In genomic region chr14:68230941-68231717, GRCh38 we compare ENCODE assay signal across 12 cellular contexts.
DNase-seq lines count a peak whose midpoint lies in the region; ATAC-seq, FAIRE-seq and TF ChIP-seq lines count a peak whose summit lies in the region.
"Had no signal": no experiment of that assay in that cellular context is flagged by ENCODE, and none has a peak within 500 bp of the region (broad histone marks: within the 10 kb centered on the region; RNA-seq: fewer than 3 reads in every experiment).

No MANE protein-coding gene starts in this region.

- peak; percentile 70; the same call in 2 of the 3 replicates for ATAC-seq in GM23338
- no peak for ATAC-seq in GM21825 (IDR thresholded peaks at IDR 0.05; ENCODE audit: unreplicated experiment)

- TF ChIP-seq CTCF in GM23338 (conservative IDR thresholded peaks at IDR 0.05; ENCODE audit: low read depth in 2 of 2): no peak
- TF ChIP-seq CTCF in fibroblast of pulmonary artery (IDR thresholded peaks at IDR 0.05; ENCODE audit: low read length, missing control alignments): no peak
- no peak for TF ChIP-seq CTCF in progenitor cell of endocrine pancreas (IDR thresholded peaks at IDR 0.05; ENCODE audit: unreplicated experiment)

- H3K27me3 ChIP-seq in GM23338 (ENCODE audit: insufficient read depth): no peaks in the 10 kb centered on the region

- H3K36me3 Mint-ChIP-seq in GM23338 (ENCODE audit: low read depth): no peaks in the 10 kb centered on the region; the same call in 1 of the 3 replicates
- H3K36me3 Mint-ChIP-seq in progenitor cell of endocrine pancreas (ENCODE audit: insufficient read depth): peaks cover 2% of the 10 kb centered on the region
- H3K36me3 Mint-ChIP-seq: immature natural killer cell had no signal

- FAIRE-seq in TTC549 (lab: Jason Lieb, UNC): peak; percentile 99
- FAIRE-seq: D721Med had no signal

- no peaks in the 10 kb centered on the region for H3K79me2 ChIP-seq in GM23338 (replicated peaks; ENCODE audit: insufficient read depth)

- no peaks in the 10 kb centered on the region for H3K9me2 ChIP-seq in GM23338 (ENCODE audit: insufficient read depth)

- H3K4me1 ChIP-seq in GM23338 (ENCODE audit: insufficient read depth): peaks cover 29% of the 10 kb centered on the region

- H3K4me3 Mint-ChIP-seq in GM23338 (no peak overlapping the region), progenitor cell of endocrine pancreas (ENCODE audit: low read depth) (no peak overlapping the region)
- H3K4me3 Mint-ChIP-seq: immature natural killer cell had no signal

- no peak overlapping the region for H2AFZ ChIP-seq in GM23338

- H3K9me3 Mint-ChIP-seq in GM23338: no peaks in the 10 kb centered on the region
- peaks cover 8% of the 10 kb centered on the region for H3K9me3 Mint-ChIP-seq in progenitor cell of endocrine pancreas (ENCODE audit: low read depth)
- H3K9me3 Mint-ChIP-seq: immature natural killer cell had no signal

- H3K4me1 Mint-ChIP-seq in GM23338: peaks cover 10% of the 10 kb centered on the region; the same call in 2 of the 3 replicates
- H3K4me1 Mint-ChIP-seq in progenitor cell of endocrine pancreas (ENCODE audit: low read depth): peaks cover 16% of the 10 kb centered on the region
- H3K4me1 Mint-ChIP-seq: immature natural killer cell had no signal

- H3K4me3 ChIP-seq in GM23338: 0 out of 2 replicates have a peak overlapping the region, but pooled peaks have one; percentile 3
- H3K4me3 ChIP-seq in fibroblast of pulmonary artery (replicated peaks; ENCODE audit: low read depth, low read length): no peak overlapping the region

- peak overlapping the region; percentile 87 for H3K27ac ChIP-seq in GM23338 (ENCODE audit: low read depth)

- no peaks in the 10 kb centered on the region for H3K27me3 Mint-ChIP-seq in GM23338 (ENCODE audit: insufficient read depth, low read depth, poor library complexity)
- no peaks in the 10 kb centered on the region for H3K27me3 Mint-ChIP-seq in progenitor cell of endocrine pancreas

- H4K20me1 ChIP-seq in GM23338 (replicated peaks; ENCODE audit: insufficient read depth): no peaks in the 10 kb centered on the region

- no peaks in the 10 kb centered on the region for H3K36me3 ChIP-seq in GM23338 (ENCODE audit: insufficient read depth)

- H3K4me2 ChIP-seq in GM23338: peak overlapping the region; percentile 33

- H3K27ac Mint-ChIP-seq in GM23338 (0 out of 2 replicates have a peak overlapping the region, but pooled peaks have one; percentile 47), progenitor cell of endocrine pancreas (no peak overlapping the region)
- H3K27ac Mint-ChIP-seq: immature natural killer cell had no signal

- DNase-seq in GM23338 (ENCODE audit: low spot score) (peak; percentile 70), fibroblast of pulmonary artery (ENCODE audit: low read depth) (peak; percentile 75), renal cortical epithelial cell (ENCODE audit: low read depth) (peak; percentile 67), NCI-H1417 (lab: John Stamatoyannopoulos, UW) (no peak), progenitor cell of endocrine pancreas (ENCODE audit: low spot score, unreplicated experiment) (no peak)
- no peak for DNase-seq in stimulated activated CD4-positive, alpha-beta T cell treated with anti-CD3 and anti-CD28 coated beads, Interleukin-12 subunit alpha, Interleukin-12 subunit beta, amount 100 ng/mL, for 4 hours
- DNase-seq: activated T-cell treated with anti-CD3 and anti-CD28 coated beads, Interleukin-2, amount 50 U/mL, for 1 hour; immature natural killer cell; NCI-H774 had no signal

- H3F3A ChIP-seq in GM23338 (replicated peaks; ENCODE audit: low read depth): peaks cover 2% of the 10 kb centered on the region; the same call in 1 of the 2 replicates

TF ChIP-seq in GM23338, 12 proteins besides CTCF, POLR2A, EP300 and RAD21 (continues in another document):
- TF ChIP-seq POLR2AphosphoS5 (IDR thresholded peaks at IDR 0.05; ENCODE audit: low read depth): no peak
- no peak for TF ChIP-seq CREB1 (CRISPR knock-in tag; IDR thresholded peaks at IDR 0.05; ENCODE audit: low read depth)
- TF ChIP-seq STAT1 (IDR thresholded peaks at IDR 0.05; ENCODE audit: unreplicated experiment): no peak
- TF ChIP-seq, protein P1, sequence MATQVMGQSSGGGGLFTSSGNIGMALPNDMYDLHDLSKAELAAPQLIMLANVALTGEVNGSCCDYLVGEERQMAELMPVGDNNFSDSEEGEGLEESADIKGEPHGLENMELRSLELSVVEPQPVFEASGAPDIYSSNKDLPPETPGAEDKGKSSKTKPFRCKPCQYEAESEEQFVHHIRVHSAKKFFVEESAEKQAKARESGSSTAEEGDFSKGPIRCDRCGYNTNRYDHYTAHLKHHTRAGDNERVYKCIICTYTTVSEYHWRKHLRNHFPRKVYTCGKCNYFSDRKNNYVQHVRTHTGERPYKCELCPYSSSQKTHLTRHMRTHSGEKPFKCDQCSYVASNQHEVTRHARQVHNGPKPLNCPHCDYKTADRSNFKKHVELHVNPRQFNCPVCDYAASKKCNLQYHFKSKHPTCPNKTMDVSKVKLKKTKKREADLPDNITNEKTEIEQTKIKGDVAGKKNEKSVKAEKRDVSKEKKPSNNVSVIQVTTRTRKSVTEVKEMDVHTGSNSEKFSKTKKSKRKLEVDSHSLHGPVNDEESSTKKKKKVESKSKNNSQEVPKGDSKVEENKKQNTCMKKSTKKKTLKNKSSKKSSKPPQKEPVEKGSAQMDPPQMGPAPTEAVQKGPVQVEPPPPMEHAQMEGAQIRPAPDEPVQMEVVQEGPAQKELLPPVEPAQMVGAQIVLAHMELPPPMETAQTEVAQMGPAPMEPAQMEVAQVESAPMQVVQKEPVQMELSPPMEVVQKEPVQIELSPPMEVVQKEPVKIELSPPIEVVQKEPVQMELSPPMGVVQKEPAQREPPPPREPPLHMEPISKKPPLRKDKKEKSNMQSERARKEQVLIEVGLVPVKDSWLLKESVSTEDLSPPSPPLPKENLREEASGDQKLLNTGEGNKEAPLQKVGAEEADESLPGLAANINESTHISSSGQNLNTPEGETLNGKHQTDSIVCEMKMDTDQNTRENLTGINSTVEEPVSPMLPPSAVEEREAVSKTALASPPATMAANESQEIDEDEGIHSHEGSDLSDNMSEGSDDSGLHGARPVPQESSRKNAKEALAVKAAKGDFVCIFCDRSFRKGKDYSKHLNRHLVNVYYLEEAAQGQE (IDR thresholded peaks at IDR 0.05; ENCODE audit: unreplicated experiment): no peak
- TF ChIP-seq, protein P2, sequence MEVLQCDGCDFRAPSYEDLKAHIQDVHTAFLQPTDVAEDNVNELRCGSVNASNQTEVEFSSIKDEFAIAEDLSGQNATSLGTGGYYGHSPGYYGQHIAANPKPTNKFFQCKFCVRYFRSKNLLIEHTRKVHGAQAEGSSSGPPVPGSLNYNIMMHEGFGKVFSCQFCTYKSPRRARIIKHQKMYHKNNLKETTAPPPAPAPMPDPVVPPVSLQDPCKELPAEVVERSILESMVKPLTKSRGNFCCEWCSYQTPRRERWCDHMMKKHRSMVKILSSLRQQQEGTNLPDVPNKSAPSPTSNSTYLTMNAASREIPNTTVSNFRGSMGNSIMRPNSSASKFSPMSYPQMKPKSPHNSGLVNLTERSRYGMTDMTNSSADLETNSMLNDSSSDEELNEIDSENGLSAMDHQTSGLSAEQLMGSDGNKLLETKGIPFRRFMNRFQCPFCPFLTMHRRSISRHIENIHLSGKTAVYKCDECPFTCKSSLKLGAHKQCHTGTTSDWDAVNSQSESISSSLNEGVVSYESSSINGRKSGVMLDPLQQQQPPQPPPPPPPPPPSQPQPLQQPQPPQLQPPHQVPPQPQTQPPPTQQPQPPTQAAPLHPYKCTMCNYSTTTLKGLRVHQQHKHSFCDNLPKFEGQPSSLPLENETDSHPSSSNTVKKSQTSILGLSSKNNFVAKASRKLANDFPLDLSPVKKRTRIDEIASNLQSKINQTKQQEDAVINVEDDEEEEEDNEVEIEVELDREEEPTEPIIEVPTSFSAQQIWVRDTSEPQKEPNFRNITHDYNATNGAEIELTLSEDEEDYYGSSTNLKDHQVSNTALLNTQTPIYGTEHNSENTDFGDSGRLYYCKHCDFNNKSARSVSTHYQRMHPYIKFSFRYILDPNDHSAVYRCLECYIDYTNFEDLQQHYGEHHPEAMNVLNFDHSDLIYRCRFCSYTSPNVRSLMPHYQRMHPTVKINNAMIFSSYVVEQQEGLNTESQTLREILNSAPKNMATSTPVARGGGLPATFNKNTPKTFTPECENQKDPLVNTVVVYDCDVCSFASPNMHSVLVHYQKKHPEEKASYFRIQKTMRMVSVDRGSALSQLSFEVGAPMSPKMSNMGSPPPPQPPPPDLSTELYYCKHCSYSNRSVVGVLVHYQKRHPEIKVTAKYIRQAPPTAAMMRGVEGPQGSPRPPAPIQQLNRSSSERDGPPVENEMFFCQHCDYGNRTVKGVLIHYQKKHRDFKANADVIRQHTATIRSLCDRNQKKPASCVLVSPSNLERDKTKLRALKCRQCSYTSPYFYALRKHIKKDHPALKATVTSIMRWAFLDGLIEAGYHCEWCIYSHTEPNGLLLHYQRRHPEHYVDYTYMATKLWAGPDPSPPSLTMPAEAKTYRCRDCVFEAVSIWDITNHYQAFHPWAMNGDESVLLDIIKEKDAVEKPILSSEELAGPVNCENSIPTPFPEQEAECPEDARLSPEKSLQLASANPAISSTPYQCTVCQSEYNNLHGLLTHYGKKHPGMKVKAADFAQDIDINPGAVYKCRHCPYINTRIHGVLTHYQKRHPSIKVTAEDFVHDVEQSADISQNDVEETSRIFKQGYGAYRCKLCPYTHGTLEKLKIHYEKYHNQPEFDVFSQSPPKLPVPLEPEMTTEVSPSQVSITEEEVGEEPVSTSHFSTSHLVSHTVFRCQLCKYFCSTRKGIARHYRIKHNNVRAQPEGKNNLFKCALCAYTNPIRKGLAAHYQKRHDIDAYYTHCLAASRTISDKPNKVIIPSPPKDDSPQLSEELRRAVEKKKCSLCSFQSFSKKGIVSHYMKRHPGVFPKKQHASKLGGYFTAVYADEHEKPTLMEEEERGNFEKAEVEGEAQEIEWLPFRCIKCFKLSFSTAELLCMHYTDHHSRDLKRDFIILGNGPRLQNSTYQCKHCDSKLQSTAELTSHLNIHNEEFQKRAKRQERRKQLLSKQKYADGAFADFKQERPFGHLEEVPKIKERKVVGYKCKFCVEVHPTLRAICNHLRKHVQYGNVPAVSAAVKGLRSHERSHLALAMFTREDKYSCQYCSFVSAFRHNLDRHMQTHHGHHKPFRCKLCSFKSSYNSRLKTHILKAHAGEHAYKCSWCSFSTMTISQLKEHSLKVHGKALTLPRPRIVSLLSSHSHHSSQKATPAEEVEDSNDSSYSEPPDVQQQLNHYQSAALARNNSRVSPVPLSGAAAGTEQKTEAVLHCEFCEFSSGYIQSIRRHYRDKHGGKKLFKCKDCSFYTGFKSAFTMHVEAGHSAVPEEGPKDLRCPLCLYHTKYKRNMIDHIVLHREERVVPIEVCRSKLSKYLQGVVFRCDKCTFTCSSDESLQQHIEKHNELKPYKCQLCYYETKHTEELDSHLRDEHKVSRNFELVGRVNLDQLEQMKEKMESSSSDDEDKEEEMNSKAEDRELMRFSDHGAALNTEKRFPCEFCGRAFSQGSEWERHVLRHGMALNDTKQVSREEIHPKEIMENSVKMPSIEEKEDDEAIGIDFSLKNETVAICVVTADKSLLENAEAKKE (CRISPR knock-in tag; IDR thresholded peaks at IDR 0.05): no peak
- no peak for TF ChIP-seq ZNF114 (CRISPR knock-in tag; IDR thresholded peaks at IDR 0.05)
- no peak for TF ChIP-seq ZNF331 (CRISPR knock-in tag; IDR thresholded peaks at IDR 0.05; ENCODE audit: low read depth)
- TF ChIP-seq JUNB (IDR thresholded peaks at IDR 0.05; ENCODE audit: unreplicated experiment): no peak

Comparison
In these comparisons a context has a peak if more than half of its experiments do, and no peak if none do; other contexts are left out.
1. DNase-seq: peak in GM23338 (single experiment), fibroblast of pulmonary artery (single experiment) and renal cortical epithelial cell (single experiment); none in NCI-H1417 (0 of 3), stimulated activated CD4-positive, alpha-beta T cell treated with anti-CD3 and anti-CD28 coated beads, Interleukin-12 subunit alpha, Interleukin-12 subunit beta, amount 100 ng/mL, for 4 hours (single experiment) and progenitor cell of endocrine pancreas (single experiment).